Comparison of ENCODE assay signal across 8 cellular contexts in genomic region chr7:158957921-158958471, GRCh38.
DNase-seq lines count a peak whose midpoint lies in the region; ATAC-seq and TF ChIP-seq lines count a peak whose summit lies in the region.

No MANE protein-coding gene starts in this region.

- no peak overlapping the region for H4K12ac ChIP-seq in trophoblast cell (ENCODE audit: low read depth, low read length)

- 6% methylated on average over 31 of the region's 33 CpGs; no CpG with 5 or more reads in 1 of the 2 donors for WGBS in transverse colon (ENCODE audit: low coverage in 1 of 2), 2 donors
- no CpG with 5 or more reads among the region's 33 CpGs for WGBS in trophoblast cell (ENCODE audit: extremely low coverage, insufficient coverage, insufficient read length)

- H2BK120ac ChIP-seq in trophoblast cell (ENCODE audit: insufficient read depth, low read length, poor library complexity), result no peak overlapping the region

- no peak overlapping the region for H2BK5ac ChIP-seq in trophoblast cell (ENCODE audit: low read depth, low read length, poor library complexity)

- H3K36me3 ChIP-seq in iPS-20b (ENCODE audit: insufficient read depth, low read depth, low read length) (no peaks in the 10 kb centered on the region), transverse colon (no peaks in the 10 kb centered on the region), trophoblast cell (ENCODE audit: control insufficient read depth in 1 of 2, insufficient read depth in 2 of 2, low read length in 2 of 2) (no peaks in the 10 kb centered on the region)

- peak; percentile 100 for ATAC-seq in activated CD4-positive, alpha-beta T cell treated with anti-CD3 and anti-CD28 coated beads for 36 hours

- H3K9ac ChIP-seq in iPS-20b (ENCODE audit: low read depth, low read length), result no peak overlapping the region
- no peak overlapping the region for H3K9ac ChIP-seq in trophoblast cell (ENCODE audit: low read length)

- H3K4me2 ChIP-seq in trophoblast cell (ENCODE audit: low read length), result no peak overlapping the region

- in situ Hi-C loops in transverse colon (cut with MboI; ENCODE audit: low pct_ligation_motif_present in 1 of 4, low pct_unique_long_range_greater_than_20kb in 1 of 4, low sequenced_read_pairs in 3 of 4), result no loop called here

- no peak overlapping the region for H3K27ac Mint-ChIP-seq in activated CD4-positive, alpha-beta T cell treated with anti-CD3 and anti-CD28 coated beads for 36 hours

- H3K27me3 Mint-ChIP-seq in activated CD4-positive, alpha-beta T cell treated with anti-CD3 and anti-CD28 coated beads for 36 hours, result no peaks in the 10 kb centered on the region

- no peaks in the 10 kb centered on the region for H3K9me3 Mint-ChIP-seq in activated CD4-positive, alpha-beta T cell treated with anti-CD3 and anti-CD28 coated beads for 36 hours (ENCODE audit: low read depth)

- intact Hi-C loops in activated CD4-positive, alpha-beta T cell treated with anti-CD3 and anti-CD28 coated beads for 36 hours (cut with DNase I, micrococcal nuclease), result no loop called here
- intact Hi-C loops in transverse colon (cut with DNase I; ENCODE audit: low total_unique reads), result no loop called here

- DNase-seq in activated CD4-positive, alpha-beta T cell treated with anti-CD3 and anti-CD28 coated beads for 36 hours, result peak; percentile 74
- no peak for DNase-seq in activated CD4-positive, alpha-beta T cell treated with anti-CD3 and anti-CD28 coated beads for 1 hour
- DNase-seq in NCI-H1436 treated with DMSO at 0.1 percent for 48 hours (lab: John Stamatoyannopoulos, UW) (peak; percentile 20), activated T-cell treated with anti-CD3 and anti-CD28 coated beads for 24 hours (ENCODE audit: low read depth) (peak; percentile 20), transverse colon (peak; percentile 95), trophoblast cell (no peak), NCI-H226 (no peak)

- no peak overlapping the region for H3K4ac ChIP-seq in trophoblast cell (ENCODE audit: low read depth, low read length)

- H4K91ac ChIP-seq in trophoblast cell (ENCODE audit: low read depth, low read length), result no peak overlapping the region

- no peak overlapping the region for H2AK5ac ChIP-seq in trophoblast cell (ENCODE audit: low read length)

- no peak overlapping the region for H3K18ac ChIP-seq in trophoblast cell (ENCODE audit: low read length)

- CTCF ChIA-PET in activated CD4-positive, alpha-beta T cell treated with anti-CD3 and anti-CD28 coated beads for 36 hours (lab: Charles Lee), result interaction anchor here (0.8 to 1.0 kb wide), 2 partner anchors 14 to 19 kb away, joined by 3 read pairs; no protein-coding TSS in a partner anchor

- POLR2A ChIA-PET in activated CD4-positive, alpha-beta T cell treated with anti-CD3 and anti-CD28 coated beads for 36 hours (lab: Charles Lee), result no interaction called here

- H3K14ac ChIP-seq in trophoblast cell (ENCODE audit: low read length), result no peak overlapping the region

- TF ChIP-seq POLR2A in transverse colon (IDR thresholded peaks at IDR 0.05), result no peak

- no peaks in the 10 kb centered on the region for H3K79me1 ChIP-seq in trophoblast cell (ENCODE audit: low read length)

- TF ChIP-seq CTCF in transverse colon (IDR thresholded peaks at IDR 0.05), result no peak

- no peak overlapping the region for H3K23ac ChIP-seq in trophoblast cell (ENCODE audit: low read length)

- H3K4me3 ChIP-seq in iPS-20b (ENCODE audit: low read length), result peak overlapping the region; percentile 59; the same call in 1 of the 2 replicates
- peak overlapping the region in 2 of 4 donors; percentile 18 to 28 for H3K4me3 ChIP-seq in transverse colon
- H3K4me3 ChIP-seq in trophoblast cell (ENCODE audit: low read depth, low read length), result no peak overlapping the region

- no peak for TF ChIP-seq EP300 in transverse colon (IDR thresholded peaks at IDR 0.05; ENCODE audit: low read depth)

- H3K4me1 ChIP-seq in iPS-20b (ENCODE audit: insufficient read depth, low read length), result no peaks in the 10 kb centered on the region
- H3K4me1 ChIP-seq in transverse colon, result peaks cover 0 to 20% (median 7%) of the 10 kb centered on the region in 4 donors
- no peaks in the 10 kb centered on the region for H3K4me1 ChIP-seq in trophoblast cell (ENCODE audit: control insufficient read depth in 1 of 2, insufficient read depth in 2 of 2, low read length in 2 of 2)

- no peak overlapping the region for H2BK12ac ChIP-seq in trophoblast cell (ENCODE audit: low read length)

- peaks cover 12% of the 10 kb centered on the region for H3K4me1 Mint-ChIP-seq in activated CD4-positive, alpha-beta T cell treated with anti-CD3 and anti-CD28 coated beads for 36 hours

- H3K27me3 ChIP-seq in iPS-20b (ENCODE audit: insufficient read depth, low read length), result peaks cover 14% of the 10 kb centered on the region
- H3K27me3 ChIP-seq in transverse colon, result no peaks in the 10 kb centered on the region
- H3K27me3 ChIP-seq in trophoblast cell (ENCODE audit: insufficient read depth, low read length), result no peaks in the 10 kb centered on the region

- no peak overlapping the region for H2AFZ ChIP-seq in trophoblast cell (ENCODE audit: insufficient read depth, low read length, poor library complexity)

- H3K27ac ChIP-seq in iPS-20b (ENCODE audit: low read length) (no peak overlapping the region), transverse colon (peak overlapping the region in 3 of 4 donors; percentile 5 to 54 (median 22)), trophoblast cell (ENCODE audit: low read depth, low read length) (no peak overlapping the region)

- H3K79me2 ChIP-seq in trophoblast cell (ENCODE audit: control insufficient read depth, insufficient read depth, low read length, poor library complexity), result no peaks in the 10 kb centered on the region

- H3K9me3 ChIP-seq in iPS-20b (ENCODE audit: insufficient read depth, low read depth, low read length), result no peaks in the 10 kb centered on the region
- no peaks in the 10 kb centered on the region for H3K9me3 ChIP-seq in transverse colon
- peaks cover 3% of the 10 kb centered on the region for H3K9me3 ChIP-seq in trophoblast cell (ENCODE audit: insufficient read depth, low read depth, low read length)

- no peak overlapping the region for H4K8ac ChIP-seq in trophoblast cell (ENCODE audit: low read depth, low read length)

- H3K36me3 Mint-ChIP-seq in activated CD4-positive, alpha-beta T cell treated with anti-CD3 and anti-CD28 coated beads for 36 hours (ENCODE audit: low read depth), result no peaks in the 10 kb centered on the region

- H3K4me3 Mint-ChIP-seq in activated CD4-positive, alpha-beta T cell treated with anti-CD3 and anti-CD28 coated beads for 36 hours, result peak overlapping the region; percentile 56

Comparison
In these comparisons a context has a peak if more than half of its experiments do, and no peak if none do; other contexts are left out.
1. DNase-seq: peak in activated CD4-positive, alpha-beta T cell treated with anti-CD3 and anti-CD28 coated beads for 36 hours (single experiment), NCI-H1436 treated with DMSO at 0.1 percent for 48 hours (single experiment), activated T-cell treated with anti-CD3 and anti-CD28 coated beads for 24 hours (single experiment) and transverse colon (single experiment); none in activated CD4-positive, alpha-beta T cell treated with anti-CD3 and anti-CD28 coated beads for 1 hour (single experiment), trophoblast cell (0 of 2) and NCI-H226 (single experiment).
2. H3K27ac ChIP-seq: peak in transverse colon (3 of 4); none in iPS-20b (single experiment) and trophoblast cell (single experiment).